In genomic region chr5:102453716-102454115, GRCh38 we compare ENCODE assay signal across 11 cellular contexts.
A peak's percentile ranks its signal among the peaks of the same experiment; 100 is the strongest.
DNase-seq lines count a peak whose midpoint lies in the region; ATAC-seq and TF ChIP-seq lines count a peak whose summit lies in the region.
"Had no signal": no experiment of that assay in that cellular context is flagged by ENCODE, and none has a peak within 500 bp of the region (broad histone marks: within the 10 kb centered on the region; RNA-seq: fewer than 3 reads in every experiment).

No MANE protein-coding gene starts in this region.

- H3K4me1 ChIP-seq in DND-41 (ENCODE audit: insufficient read depth, low read length): peaks cover 12% of the 10 kb centered on the region; the same call in 1 of the 2 replicates

- H3K27me3 Mint-ChIP-seq in stimulated activated memory B cell treated with anti-CD40 and anti-IgM and Interleukin-4, amounts not matched to agents 10 μg/mL and 1 μg/mL and 100 μg/mL, for 72 hours: no peaks in the 10 kb centered on the region

- no peak overlapping the region for H3K27ac ChIP-seq in DND-41 (ENCODE audit: low read length)
- H3K27ac ChIP-seq: epithelial cell of prostate had no signal

- H3K9ac ChIP-seq in DND-41 (ENCODE audit: low read depth, low read length): no peak overlapping the region

- H3K27ac Mint-ChIP-seq in stimulated activated memory B cell treated with anti-CD40 and anti-IgM and Interleukin-4, amounts not matched to agents 10 μg/mL and 1 μg/mL and 100 μg/mL, for 72 hours: no peak overlapping the region
- H3K27ac Mint-ChIP-seq: activated CD4-positive, alpha-beta T cell treated with anti-CD3 and anti-CD28 coated beads, Interleukin-2, amount 10 ng/mL, durations not matched to agents 7 days and 5 days; naive thymus-derived CD4-positive, alpha-beta T cell had no signal

- no peaks in the 10 kb centered on the region for H4K20me1 ChIP-seq in DND-41 (ENCODE audit: insufficient read depth, low read length)

- no peak for TF ChIP-seq CTCF in DND-41 (IDR thresholded peaks at IDR 0.05; ENCODE audit: borderline replicate concordance, extremely low read depth, low read length, poor library complexity, severe bottlenecking)

- H3K4me1 Mint-ChIP-seq in stimulated activated memory B cell treated with anti-CD40 and anti-IgM and Interleukin-4, amounts not matched to agents 10 μg/mL and 1 μg/mL and 100 μg/mL, for 72 hours: no peaks in the 10 kb centered on the region

- no peaks in the 10 kb centered on the region for H3K9me3 ChIP-seq in DND-41 (ENCODE audit: insufficient read depth, low read length, severe bottlenecking)

- no peaks in the 10 kb centered on the region for H3K9me3 Mint-ChIP-seq in stimulated activated memory B cell treated with anti-CD40 and anti-IgM and Interleukin-4, amounts not matched to agents 10 μg/mL and 1 μg/mL and 100 μg/mL, for 72 hours
- H3K9me3 Mint-ChIP-seq: activated CD4-positive, alpha-beta T cell treated with anti-CD3 and anti-CD28 coated beads, Interleukin-2, amount 10 ng/mL, durations not matched to agents 7 days and 5 days had no signal

- ATAC-seq in DND-41 (ENCODE audit: insufficient read depth, low read depth): peak; percentile 93
- ATAC-seq in GM19397 (IDR thresholded peaks at IDR 0.05; ENCODE audit: unreplicated experiment): peak; percentile 69
- ATAC-seq in HG03095 (IDR thresholded peaks at IDR 0.05; ENCODE audit: unreplicated experiment): peak; percentile 96
- ATAC-seq in SK-N-SH treated with all-trans-retinoic acid at 6 μM for 48 hours: peak; percentile 60; the same call in 2 of the 3 replicates
- no peak for ATAC-seq in stimulated activated memory B cell treated with anti-CD40 and anti-IgM and Interleukin-4, amounts not matched to agents 10 μg/mL and 1 μg/mL and 100 μg/mL, for 72 hours
- ATAC-seq: naive thymus-derived CD4-positive, alpha-beta T cell had no signal

- no peak overlapping the region for H3K4me3 ChIP-seq in DND-41 (ENCODE audit: low read depth in 1 of 2, low read length in 2 of 2)

- no peaks in the 10 kb centered on the region for H3K27me3 ChIP-seq in DND-41 (ENCODE audit: insufficient read depth, low read length, poor library complexity)

- peak overlapping the region; percentile 51 for H3K4me2 ChIP-seq in DND-41 (ENCODE audit: insufficient read depth, low read length)

- DNase-seq in DND-41 (peak; percentile 9), COR-L47 (lab: John Stamatoyannopoulos, UW) (no peak), NCI-H446 treated with DMSO at 0.1 percent for 48 hours (lab: John Stamatoyannopoulos, UW) (no peak), DMS79 (lab: John Stamatoyannopoulos, UW) (no peak)
- DNase-seq: activated CD4-positive, alpha-beta T cell treated with anti-CD3 and anti-CD28 coated beads, Interleukin-2, amount 10 ng/mL, durations not matched to agents 7 days and 5 days; naive thymus-derived CD4-positive, alpha-beta T cell had no signal

- H3K4me3 Mint-ChIP-seq in stimulated activated memory B cell treated with anti-CD40 and anti-IgM and Interleukin-4, amounts not matched to agents 10 μg/mL and 1 μg/mL and 100 μg/mL, for 72 hours: no peak overlapping the region
- H3K4me3 Mint-ChIP-seq: activated CD4-positive, alpha-beta T cell treated with anti-CD3 and anti-CD28 coated beads, Interleukin-2, amount 10 ng/mL, durations not matched to agents 7 days and 5 days had no signal

- no peaks in the 10 kb centered on the region for H3K79me2 ChIP-seq in DND-41 (ENCODE audit: insufficient read depth, low read length)

- no peaks in the 10 kb centered on the region for H3K36me3 ChIP-seq in DND-41 (ENCODE audit: insufficient read depth, low read length)

- no peaks in the 10 kb centered on the region for H3K36me3 Mint-ChIP-seq in stimulated activated memory B cell treated with anti-CD40 and anti-IgM and Interleukin-4, amounts not matched to agents 10 μg/mL and 1 μg/mL and 100 μg/mL, for 72 hours
- H3K36me3 Mint-ChIP-seq: naive thymus-derived CD4-positive, alpha-beta T cell had no signal

- H2AFZ ChIP-seq in DND-41 (ENCODE audit: low read depth, low read length): peak overlapping the region; percentile 70

TF ChIP-seq in SK-N-SH treated with all-trans-retinoic acid at 6 μM for 48 hours, 23 proteins besides CTCF, POLR2A, EP300 and RAD21:
- TF ChIP-seq ESRRG (CRISPR knock-in tag; IDR thresholded peaks at IDR 0.05): no peak
- TF ChIP-seq ZC3H10 (CRISPR knock-in tag; IDR thresholded peaks at IDR 0.05): no peak
- no peak for TF ChIP-seq ISL1 (CRISPR knock-in tag; IDR thresholded peaks at IDR 0.05)
- TF ChIP-seq ZFP30 (CRISPR knock-in tag; IDR thresholded peaks at IDR 0.05): no peak
- no peak for TF ChIP-seq OSR1 (CRISPR knock-in tag; IDR thresholded peaks at IDR 0.05)
- TF ChIP-seq ZFP3 (CRISPR knock-in tag; IDR thresholded peaks at IDR 0.05): no peak
- no peak for TF ChIP-seq ZNF8 (CRISPR knock-in tag; IDR thresholded peaks at IDR 0.05)
- TF ChIP-seq ARNTL (CRISPR knock-in tag; IDR thresholded peaks at IDR 0.05; ENCODE audit: borderline replicate concordance, low read depth): no peak
- no peak for TF ChIP-seq SNAI2 (CRISPR knock-in tag; IDR thresholded peaks at IDR 0.05)
- no peak for TF ChIP-seq RARB (CRISPR knock-in tag; IDR thresholded peaks at IDR 0.05)
- no peak for TF ChIP-seq PATZ1 (CRISPR knock-in tag; IDR thresholded peaks at IDR 0.05; ENCODE audit: borderline replicate concordance)
- TF ChIP-seq TOX (CRISPR knock-in tag; IDR thresholded peaks at IDR 0.05; ENCODE audit: borderline replicate concordance): no peak
- no peak for TF ChIP-seq BACH2 (CRISPR knock-in tag; IDR thresholded peaks at IDR 0.05; ENCODE audit: borderline replicate concordance)
- TF ChIP-seq CSRNP3 (CRISPR knock-in tag; IDR thresholded peaks at IDR 0.05): no peak
- TF ChIP-seq CREB5 (CRISPR knock-in tag; IDR thresholded peaks at IDR 0.05; ENCODE audit: low read depth): no peak
- TF ChIP-seq ZNF565 (CRISPR knock-in tag; conservative IDR thresholded peaks at IDR 0.05; ENCODE audit: low read depth): no peak
- no peak for TF ChIP-seq TCF4 (CRISPR knock-in tag; IDR thresholded peaks at IDR 0.05; ENCODE audit: borderline replicate concordance)
- no peak for TF ChIP-seq ZNF70 (CRISPR knock-in tag; IDR thresholded peaks at IDR 0.05)
- no peak for TF ChIP-seq GLIS3 (CRISPR knock-in tag; IDR thresholded peaks at IDR 0.05)
